14 cellular contexts compared by ENCODE assay signal in genomic region chr3:278300-279064, GRCh38.
A peak's percentile ranks its signal among the peaks of the same experiment; 100 is the strongest.
DNase-seq lines count a peak whose midpoint lies in the region; ATAC-seq and TF ChIP-seq lines count a peak whose summit lies in the region.
"Had no signal": no experiment of that assay in that cellular context is flagged by ENCODE, and none has a peak within 500 bp of the region (broad histone marks: within the 10 kb centered on the region; RNA-seq: fewer than 3 reads in every experiment).

No MANE protein-coding gene starts in this region.

- peak; percentile 84 for ATAC-seq in GM21360 (IDR thresholded peaks at IDR 0.05; ENCODE audit: unreplicated experiment)
- ATAC-seq in HG03354 (IDR thresholded peaks at IDR 0.05; ENCODE audit: poor library complexity, severe bottlenecking, unreplicated experiment), result peak; percentile 88
- ATAC-seq: right cardiac atrium had no signal

- no peaks in the 10 kb centered on the region for H3K36me3 Mint-ChIP-seq in CD14-positive monocyte
- H3K36me3 Mint-ChIP-seq: activated naive CD8-positive, alpha-beta T cell had no signal

- H3K27me3 Mint-ChIP-seq in CD14-positive monocyte (ENCODE audit: low read depth in 3 of 3), result no peaks in the 10 kb centered on the region
- H3K27me3 Mint-ChIP-seq: activated naive CD8-positive, alpha-beta T cell had no signal

- H3K9me3 Mint-ChIP-seq in CD14-positive monocyte, result peaks cover 0 to 4% (median 2%) of the 10 kb centered on the region in 7 donors

- no peak overlapping the region; the same call in 1 of the 2 replicates for H3K4me3 ChIP-seq in GM12864 (ENCODE audit: low read depth, low read length)
- H3K4me3 ChIP-seq: uterus had no signal

- TF ChIP-seq CTCF in GM12864 (IDR thresholded peaks at IDR 0.05; ENCODE audit: low read depth, low read length, missing control alignments) (no peak), CD14-positive monocyte (IDR thresholded peaks at IDR 0.05) (no peak)

- H3K4me3 Mint-ChIP-seq in CD14-positive monocyte, result no peak overlapping the region
- H3K4me3 Mint-ChIP-seq: activated naive CD8-positive, alpha-beta T cell had no signal

- no peaks in the 10 kb centered on the region for H3K4me1 Mint-ChIP-seq in CD14-positive monocyte

- DNase-seq in GM12864 (ENCODE audit: low read depth), result peak; percentile 78
- peak; percentile 31 for DNase-seq in SK-N-DZ (ENCODE audit: low spot score)
- DNase-seq in CD14-positive monocyte (ENCODE audit: low spot score), result no peak
- no peak for DNase-seq in activated T-cell treated with anti-CD3 and anti-CD28 coated beads, Interleukin-2, amount 50 U/mL, for 1 hour
- no peak for DNase-seq in stimulated activated CD4-positive, alpha-beta T cell treated with anti-CD3 and anti-CD28 coated beads, Interleukin-2, amount 100 ng/mL, for 48 hours
- no peak for DNase-seq in nucleus accumbens (lab: John Stamatoyannopoulos, UW)
- DNase-seq: Calu3, foreskin fibroblast, NCI-H146, right cardiac atrium, uterus had no signal

- intact Hi-C loops in CD14-positive monocyte (cut with micrococcal nuclease), result no loop called here

- H3K27ac Mint-ChIP-seq in CD14-positive monocyte, result no peak overlapping the region
- H3K27ac Mint-ChIP-seq: activated naive CD8-positive, alpha-beta T cell had no signal

Comparison
In these comparisons a context has a peak if more than half of its experiments do, and no peak if none do; other contexts are left out.
1. DNase-seq: peak in GM12864 (single experiment) and SK-N-DZ (single experiment); none in CD14-positive monocyte (single experiment), activated T-cell treated with anti-CD3 and anti-CD28 coated beads, Interleukin-2, amount 50 U/mL, for 1 hour (single experiment), stimulated activated CD4-positive, alpha-beta T cell treated with anti-CD3 and anti-CD28 coated beads, Interleukin-2, amount 100 ng/mL, for 48 hours (0 of 2) and nucleus accumbens (0 of 56).